Comparison of ENCODE assay signal across 27 cellular contexts in the genomic region with DNA sequence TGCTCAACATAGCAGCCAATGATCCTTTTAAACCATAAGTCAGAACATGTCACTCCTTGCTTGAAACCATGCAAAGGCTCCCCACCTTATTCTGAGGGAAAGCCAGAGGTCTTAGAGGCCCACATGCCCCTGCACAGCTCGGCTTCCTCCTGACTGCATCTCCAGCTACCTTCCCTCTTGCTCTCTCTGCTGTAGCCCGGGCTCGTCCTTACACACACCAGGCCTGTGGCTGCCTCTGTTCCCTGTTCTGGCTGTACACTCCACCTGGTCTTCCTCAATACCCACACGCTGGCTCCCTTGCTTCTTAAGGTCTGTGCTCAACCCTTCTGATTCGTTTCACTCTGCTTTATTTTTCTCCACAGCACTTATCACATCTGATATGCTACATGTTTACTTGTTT.
"Had no signal": no experiment of that assay in that cellular context is flagged by ENCODE, and none has a peak within 500 bp of the region (broad histone marks: within the 10 kb centered on the region; RNA-seq: fewer than 3 reads in every experiment).

No MANE protein-coding gene starts in this region.

- H3K4me3 Mint-ChIP-seq: activated CD4-positive, alpha-beta memory T cell treated with anti-CD3 and anti-CD28 coated beads for 36 hours; activated CD4-positive, alpha-beta T cell treated with anti-CD3 and anti-CD28 coated beads, Interleukin-2, amount 10 ng/mL, durations not matched to agents 24 days and 14 days; activated naive CD8-positive, alpha-beta T cell treated with anti-CD3 and anti-CD28 coated beads for 36 hours; activated T-cell treated with anti-CD3 and anti-CD28 coated beads, Interleukin-2, amount 50 U/mL, for 4 hours; nephron had no signal

- FAIRE-seq: colon, frontal cortex, islet of Langerhans, pancreas had no signal

- H3K27ac ChIP-seq: adrenal gland, body of pancreas, left ventricle myocardium inferior, pancreas, prostate gland, tibial nerve had no signal

- H3K36me3 ChIP-seq: adrenal gland, left ventricle myocardium inferior, pancreas, prostate gland, tibial nerve had no signal

- H3K27ac Mint-ChIP-seq: activated CD4-positive, alpha-beta memory T cell treated with anti-CD3 and anti-CD28 coated beads for 36 hours; activated CD4-positive, alpha-beta T cell treated with anti-CD3 and anti-CD28 coated beads, Interleukin-2, amount 10 ng/mL, durations not matched to agents 24 days and 14 days; activated naive CD8-positive, alpha-beta T cell treated with anti-CD3 and anti-CD28 coated beads for 36 hours; nephron had no signal

- H3K36me3 Mint-ChIP-seq: activated CD4-positive, alpha-beta memory T cell treated with anti-CD3 and anti-CD28 coated beads for 36 hours; activated naive CD8-positive, alpha-beta T cell treated with anti-CD3 and anti-CD28 coated beads for 36 hours had no signal

- H3K27me3 ChIP-seq: adrenal gland, body of pancreas, pancreas, tibial nerve had no signal

- H3K4me1 Mint-ChIP-seq: nephron had no signal

- DNase-seq: activated CD4-positive, alpha-beta memory T cell treated with anti-CD3 and anti-CD28 coated beads for 36 hours; activated CD4-positive, alpha-beta T cell treated with anti-CD3 and anti-CD28 coated beads, Interleukin-2, amount 10 ng/mL, durations not matched to agents 24 days and 14 days; activated CD4-positive, CD25-positive, alpha-beta regulatory T cell treated with anti-CD3 and anti-CD28 coated beads, Interleukin-2, amount 50 U/mL, for 72 hours; activated CD8-positive, alpha-beta memory T cell treated with anti-CD3 and anti-CD28 coated beads, Interleukin-2, amount 50 U/mL, for 4 hours; activated naive CD4-positive, alpha-beta T cell; activated naive CD8-positive, alpha-beta T cell treated with anti-CD3 and anti-CD28 coated beads for 36 hours; activated T-cell treated with anti-CD3 and anti-CD28 coated beads, Interleukin-2, amount 50 U/mL, for 4 hours; adrenal gland; aorta; body of pancreas; effector CD8-positive, alpha-beta T cell; left ventricle myocardium inferior; mesendoderm; pancreas; retina; stimulated activated CD4-positive, alpha-beta T cell treated with anti-CD3 and anti-CD28 coated beads, Interleukin-2, amount 100 ng/mL, for 24 hours; stimulated activated naive CD4-positive, alpha-beta T cell; T-helper 2 cell had no signal

- H3K9me3 Mint-ChIP-seq: activated naive CD8-positive, alpha-beta T cell treated with anti-CD3 and anti-CD28 coated beads for 36 hours; activated T-cell treated with anti-CD3 and anti-CD28 coated beads, Interleukin-2, amount 50 U/mL, for 4 hours had no signal

- H3K9me3 ChIP-seq: adrenal gland, body of pancreas, left ventricle myocardium inferior, pancreas, prostate gland, tibial nerve had no signal

- H3K4me1 ChIP-seq: body of pancreas, left ventricle myocardium inferior, pancreas, prostate gland had no signal

- H3K4me3 ChIP-seq: adrenal gland, body of pancreas, left ventricle myocardium inferior, lung, pancreas, prostate gland, skin epidermis, tibial nerve had no signal

- ATAC-seq: body of pancreas, pancreas, sciatic nerve had no signal
